Comparison of ENCODE assay signal across 10 cellular contexts in the genomic region with DNA sequence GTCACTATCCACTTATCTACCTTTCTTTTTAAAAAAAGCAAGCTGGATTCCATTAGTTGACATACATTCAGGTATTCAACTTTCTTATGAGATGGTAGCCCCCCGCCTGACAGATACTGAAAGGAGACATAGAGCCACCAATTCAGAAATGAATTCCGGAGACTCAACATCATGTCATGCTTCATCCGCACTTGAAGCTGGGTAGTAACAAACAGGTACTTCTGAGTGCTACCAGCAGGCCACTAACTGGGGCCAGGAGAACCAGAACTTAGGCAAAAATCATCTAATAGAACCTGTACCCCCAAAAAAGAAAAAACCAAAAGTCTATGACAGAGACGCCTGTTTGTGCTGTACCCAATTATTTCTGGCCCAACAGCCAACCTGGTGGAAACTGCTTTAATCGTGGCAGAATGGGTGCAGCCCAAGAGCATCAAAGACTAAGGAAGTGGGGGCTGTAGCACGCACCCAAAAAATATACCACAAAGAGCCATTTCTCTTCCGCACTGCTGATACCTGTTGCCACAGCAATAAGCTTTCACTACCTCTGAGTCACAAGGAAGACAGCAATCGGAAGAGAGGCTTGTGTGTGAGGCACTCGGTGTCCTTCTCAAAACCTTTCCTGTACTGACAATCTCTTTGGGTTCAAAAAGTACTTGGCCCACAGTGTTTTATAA.
DNase-seq lines count a peak whose midpoint lies in the region; ATAC-seq and TF ChIP-seq lines count a peak whose summit lies in the region.
"Had no signal": no experiment of that assay in that cellular context is flagged by ENCODE, and none has a peak within 500 bp of the region (broad histone marks: within the 10 kb centered on the region; RNA-seq: fewer than 3 reads in every experiment).

No MANE protein-coding gene starts in this region.

- H3K27ac ChIP-seq in upper lobe of right lung: no peak overlapping the region

- no peak overlapping the region for H3K4me3 ChIP-seq in mucosa of descending colon
- H3K4me3 ChIP-seq in upper lobe of right lung: no peak overlapping the region
- H3K4me3 ChIP-seq: esophagus squamous epithelium had no signal

- DNase-seq in stimulated activated CD4-positive, alpha-beta T cell treated with anti-CD3 and anti-CD28 coated beads, Interleukin-12 subunit alpha, Interleukin-12 subunit beta, amount 100 ng/mL, for 24 hours (ENCODE audit: low read depth in 2 of 2): peak; percentile 40 to 41
- DNase-seq in stimulated activated CD4-positive, alpha-beta T cell treated with anti-CD3 and anti-CD28 coated beads, Interleukin-2, amount 100 ng/mL, for 48 hours: no peak
- DNase-seq in activated effector memory CD4-positive, alpha-beta T cell treated with anti-CD3 and anti-CD28 coated beads, Interleukin-2, amount 50 U/mL, for 16 hours: peak; percentile 88
- peak in 1 of 3 donors; percentile 27 for DNase-seq in mucosa of descending colon
- DNase-seq in upper lobe of right lung: no peak
- no peak for DNase-seq in SHP77 treated with DMSO at 0.1 percent for 48 hours (lab: John Stamatoyannopoulos, UW)
- DNase-seq in hippocampal formation (lab: John Stamatoyannopoulos, UW): no peak
- DNase-seq: esophagus squamous epithelium, mesenchymal stem cell had no signal

- H3K27me3 ChIP-seq in upper lobe of right lung: no peaks in the 10 kb centered on the region
- H3K27me3 ChIP-seq: esophagus squamous epithelium had no signal

- H3K4me1 ChIP-seq in mucosa of descending colon (ENCODE audit: low read depth) (peaks cover 6% of the 10 kb centered on the region), upper lobe of right lung (no peaks in the 10 kb centered on the region)

- ATAC-seq in mucosa of descending colon: peak; percentile 71
- peak; percentile 35 for ATAC-seq in upper lobe of right lung
- ATAC-seq in GM18870 (IDR thresholded peaks at IDR 0.05; ENCODE audit: unreplicated experiment): no peak

- intact Hi-C loops in mucosa of descending colon (cut with DNase I, micrococcal nuclease): no loop called here
- intact Hi-C loops in upper lobe of right lung (cut with DNase I): no loop called here

- TF ChIP-seq CTCF in mucosa of descending colon (IDR thresholded peaks at IDR 0.05) (no peak), upper lobe of right lung (IDR thresholded peaks at IDR 0.05) (no peak)

- H3K9me3 ChIP-seq in mucosa of descending colon (no peaks in the 10 kb centered on the region), upper lobe of right lung (no peaks in the 10 kb centered on the region)
- H3K9me3 ChIP-seq: esophagus squamous epithelium had no signal

- H3K36me3 ChIP-seq in mucosa of descending colon (ENCODE audit: low read depth) (no peaks in the 10 kb centered on the region), upper lobe of right lung (peaks cover 11% of the 10 kb centered on the region)

Comparison
In these comparisons a context has a peak if more than half of its experiments do, and no peak if none do; other contexts are left out.
1. DNase-seq: peak in stimulated activated CD4-positive, alpha-beta T cell treated with anti-CD3 and anti-CD28 coated beads, Interleukin-12 subunit alpha, Interleukin-12 subunit beta, amount 100 ng/mL, for 24 hours (2 of 2) and activated effector memory CD4-positive, alpha-beta T cell treated with anti-CD3 and anti-CD28 coated beads, Interleukin-2, amount 50 U/mL, for 16 hours (single experiment); none in stimulated activated CD4-positive, alpha-beta T cell treated with anti-CD3 and anti-CD28 coated beads, Interleukin-2, amount 100 ng/mL, for 48 hours (0 of 2), upper lobe of right lung (single experiment), SHP77 treated with DMSO at 0.1 percent for 48 hours (single experiment) and hippocampal formation (0 of 2).